17 cellular contexts compared by ENCODE assay signal in genomic region chr1:8547791-8548190, GRCh38.
"Had no signal": no experiment of that assay in that cellular context is flagged by ENCODE, and none has a peak within 500 bp of the region (broad histone marks: within the 10 kb centered on the region; RNA-seq: fewer than 3 reads in every experiment).

No MANE protein-coding gene starts in this region.

- H3K9me3 ChIP-seq: gastroesophageal sphincter, suprapubic skin, upper lobe of left lung had no signal

- H3K4me1 ChIP-seq: suprapubic skin had no signal

- H3K27ac ChIP-seq: gastroesophageal sphincter, heart right ventricle, suprapubic skin, upper lobe of left lung had no signal

- H3K27ac Mint-ChIP-seq: activated CD4-positive, alpha-beta T cell treated with anti-CD3 and anti-CD28 coated beads, Interleukin-2, amount 10 ng/mL, durations not matched to agents 7 days and 5 days; activated CD8-positive, alpha-beta T cell treated with anti-CD3 and anti-CD28 coated beads, Interleukin-2, amount 10 ng/mL, durations not matched to agents 7 days and 5 days; activated naive CD4-positive, alpha-beta T cell treated with anti-CD3 and anti-CD28 coated beads for 36 hours; dendritic cell treated with granulocyte-macrophage colony-stimulating factor and Interleukin-4, amounts not matched to agents 40 ng/mL and 50 ng/mL, for 4 days; memory B cell; naive thymus-derived CD8-positive, alpha-beta T cell; stimulated activated naive CD8-positive, alpha-beta T cell treated with anti-CD3 and anti-CD28 coated beads, Interleukin-15, Interleukin-2, amounts not matched to agents 100 ng/mL and 50 ng/mL, for 24 hours; T-helper 2 cell treated with Interferon-gamma antibody and Interleukin-4, amounts not matched to agents 5 μg/mL and 100 μg/mL, for 36 hours had no signal

- H3K27me3 ChIP-seq: gastroesophageal sphincter, heart right ventricle, suprapubic skin, upper lobe of left lung had no signal

- H3K27me3 Mint-ChIP-seq: activated CD4-positive, alpha-beta T cell treated with anti-CD3 and anti-CD28 coated beads, Interleukin-2, amount 10 ng/mL, durations not matched to agents 7 days and 5 days; dendritic cell treated with granulocyte-macrophage colony-stimulating factor and Interleukin-4, amounts not matched to agents 40 ng/mL and 50 ng/mL, for 4 days; memory B cell; naive thymus-derived CD8-positive, alpha-beta T cell; stimulated activated naive CD8-positive, alpha-beta T cell treated with anti-CD3 and anti-CD28 coated beads, Interleukin-15, Interleukin-2, amounts not matched to agents 100 ng/mL and 50 ng/mL, for 24 hours had no signal

- DNase-seq: activated CD4-positive, alpha-beta T cell treated with anti-CD3 and anti-CD28 coated beads, Interleukin-2, amount 10 ng/mL, durations not matched to agents 7 days and 5 days; activated CD8-positive, alpha-beta T cell treated with anti-CD3 and anti-CD28 coated beads, Interleukin-2, amount 10 ng/mL, durations not matched to agents 7 days and 5 days; activated naive CD4-positive, alpha-beta T cell treated with anti-CD3 and anti-CD28 coated beads for 36 hours; activated T-cell treated with anti-CD3 and anti-CD28 coated beads, Interleukin-2, amount 50 U/mL, for 4 hours; effector CD8-positive, alpha-beta T cell; heart right ventricle; left ventricle myocardium superior; naive thymus-derived CD8-positive, alpha-beta T cell; upper lobe of left lung had no signal

- H3K4me3 ChIP-seq: gastroesophageal sphincter, heart right ventricle, suprapubic skin, upper lobe of left lung had no signal

- H3K9me3 Mint-ChIP-seq: activated naive CD4-positive, alpha-beta T cell treated with anti-CD3 and anti-CD28 coated beads for 36 hours; dendritic cell treated with granulocyte-macrophage colony-stimulating factor and Interleukin-4, amounts not matched to agents 40 ng/mL and 50 ng/mL, for 4 days; memory B cell; stimulated activated naive CD8-positive, alpha-beta T cell treated with anti-CD3 and anti-CD28 coated beads, Interleukin-15, Interleukin-2, amounts not matched to agents 100 ng/mL and 50 ng/mL, for 24 hours had no signal

- ATAC-seq: activated CD4-positive, CD25-positive, alpha-beta regulatory T cell treated with anti-CD3 and anti-CD28 coated beads, Interleukin-2, amount 50 U/mL, for 24 hours; activated CD8-positive, alpha-beta T cell treated with anti-CD3 and anti-CD28 coated beads, Interleukin-2, amount 10 ng/mL, durations not matched to agents 7 days and 5 days; activated T-cell treated with anti-CD3 and anti-CD28 coated beads, Interleukin-2, amount 50 U/mL, for 4 hours; esophagus mucosa; gastroesophageal sphincter; heart right ventricle; left ventricle myocardium superior; naive thymus-derived CD8-positive, alpha-beta T cell had no signal

- H3K36me3 ChIP-seq: gastroesophageal sphincter, upper lobe of left lung had no signal

- H3K4me3 Mint-ChIP-seq: activated CD4-positive, alpha-beta T cell treated with anti-CD3 and anti-CD28 coated beads, Interleukin-2, amount 10 ng/mL, durations not matched to agents 7 days and 5 days; activated CD8-positive, alpha-beta T cell treated with anti-CD3 and anti-CD28 coated beads, Interleukin-2, amount 10 ng/mL, durations not matched to agents 7 days and 5 days; activated naive CD4-positive, alpha-beta T cell treated with anti-CD3 and anti-CD28 coated beads for 36 hours; activated T-cell treated with anti-CD3 and anti-CD28 coated beads, Interleukin-2, amount 50 U/mL, for 4 hours; dendritic cell treated with granulocyte-macrophage colony-stimulating factor and Interleukin-4, amounts not matched to agents 40 ng/mL and 50 ng/mL, for 4 days; memory B cell; naive thymus-derived CD8-positive, alpha-beta T cell; stimulated activated naive CD8-positive, alpha-beta T cell treated with anti-CD3 and anti-CD28 coated beads, Interleukin-15, Interleukin-2, amounts not matched to agents 100 ng/mL and 50 ng/mL, for 24 hours; T-helper 2 cell treated with Interferon-gamma antibody and Interleukin-4, amounts not matched to agents 5 μg/mL and 100 μg/mL, for 36 hours had no signal
